Comparison of ENCODE assay signal across 13 cellular contexts in genomic region chr1:27103498-27103897, GRCh38. TPM values are rescaled to one million over a fixed set of nuclear protein-coding genes. Genes with fewer than 3 reads are reported as not detected.
DNase-seq lines count a peak whose midpoint lies in the region; ATAC-seq and TF ChIP-seq lines count a peak whose summit lies in the region.
"Had no signal": no experiment of that assay in that cellular context is flagged by ENCODE, and none has a peak within 500 bp of the region (broad histone marks: within the 10 kb centered on the region; RNA-seq: fewer than 3 reads in every experiment).

No MANE protein-coding gene starts in this region.

- H3K4me1 Mint-ChIP-seq in T-helper 17 cell (peaks cover 5% of the 10 kb centered on the region), memory B cell (peaks cover 32% of the 10 kb centered on the region)

- no peak for ATAC-seq in T-helper 17 cell
- no peak for ATAC-seq in memory B cell (ENCODE audit: low read depth)
- ATAC-seq in HG02763 (IDR thresholded peaks at IDR 0.05; ENCODE audit: unreplicated experiment): no peak

- H3K4me3 Mint-ChIP-seq in T-helper 17 cell (no peak overlapping the region), memory B cell (no peak overlapping the region)
- H3K4me3 Mint-ChIP-seq: CD14-positive monocyte had no signal

- H3K9me3 Mint-ChIP-seq in memory B cell: no peaks in the 10 kb centered on the region

- TF ChIP-seq CTCF in 22Rv1 (IDR thresholded peaks at IDR 0.05): no peak

- peaks cover 5% of the 10 kb centered on the region for H3K36me3 Mint-ChIP-seq in T-helper 17 cell (ENCODE audit: low read depth)
- H3K36me3 Mint-ChIP-seq in memory B cell: no peaks in the 10 kb centered on the region

- no peaks in the 10 kb centered on the region for H3K9me3 ChIP-seq in T-helper 17 cell (ENCODE audit: control insufficient read depth, low read length, poor library complexity, severe bottlenecking)
- H3K9me3 ChIP-seq: Caco-2, SK-N-SH had no signal

- H3K27ac Mint-ChIP-seq in T-helper 17 cell: peak overlapping the region; percentile 34
- peak overlapping the region; percentile 65 for H3K27ac Mint-ChIP-seq in memory B cell

- no peaks in the 10 kb centered on the region for H3K27me3 Mint-ChIP-seq in T-helper 17 cell
- no peaks in the 10 kb centered on the region for H3K27me3 Mint-ChIP-seq in memory B cell

- DNase-seq in DMS53 (lab: John Stamatoyannopoulos, UW) (peak; percentile 39), DMS53 treated with DMSO at 0.1 percent for 48 hours (lab: John Stamatoyannopoulos, UW; ENCODE audit: unreplicated experiment) (no peak), T-helper 17 cell (no peak), memory B cell (ENCODE audit: low spot score in 2 of 2) (no peak), NCI-H748 (lab: John Stamatoyannopoulos, UW; ENCODE audit: unreplicated experiment) (no peak), KG1 (lab: John Stamatoyannopoulos, UW) (no peak)
- DNase-seq: Caco-2, KBM-7, Right ventricle myocardium superior, SK-N-SH had no signal

- H3K27ac ChIP-seq in 22Rv1: peak overlapping the region; percentile 48

RNA-seq across cellular contexts. Expression of gene SLC9A1, which starts 51.4 kb away (rescaled TPM):
- 10 to 100 TPM; 21.4 to 30.4 TPM for total RNA-seq in T-helper 17 cell
